ENCODE assay signal across 1 cellular context in genomic region chr17:81576621-81577277, GRCh38.
TF ChIP-seq lines count a peak whose summit lies in the region.

No MANE protein-coding gene starts in this region.

TF ChIP-seq in HEK293, 187 proteins besides CTCF, POLR2A, EP300 and RAD21 (continued from another document):
- TF ChIP-seq HIC1 (tag by site-specific recombination; IDR thresholded peaks at IDR 0.05) (peak; percentile 46; the same call in 1 of the 2 replicates), YY1 (tag by site-specific recombination; IDR thresholded peaks at IDR 0.05) (no peak)
